In genomic region chr1:244662604-244663003, GRCh38 we compare ENCODE assay signal across 1 cellular context.
TF ChIP-seq lines count a peak whose summit lies in the region.

No MANE protein-coding gene starts in this region.

TF ChIP-seq in HEK293, 187 proteins besides CTCF, POLR2A, EP300 and RAD21 (continued from another document):
- TF ChIP-seq, protein P1, sequence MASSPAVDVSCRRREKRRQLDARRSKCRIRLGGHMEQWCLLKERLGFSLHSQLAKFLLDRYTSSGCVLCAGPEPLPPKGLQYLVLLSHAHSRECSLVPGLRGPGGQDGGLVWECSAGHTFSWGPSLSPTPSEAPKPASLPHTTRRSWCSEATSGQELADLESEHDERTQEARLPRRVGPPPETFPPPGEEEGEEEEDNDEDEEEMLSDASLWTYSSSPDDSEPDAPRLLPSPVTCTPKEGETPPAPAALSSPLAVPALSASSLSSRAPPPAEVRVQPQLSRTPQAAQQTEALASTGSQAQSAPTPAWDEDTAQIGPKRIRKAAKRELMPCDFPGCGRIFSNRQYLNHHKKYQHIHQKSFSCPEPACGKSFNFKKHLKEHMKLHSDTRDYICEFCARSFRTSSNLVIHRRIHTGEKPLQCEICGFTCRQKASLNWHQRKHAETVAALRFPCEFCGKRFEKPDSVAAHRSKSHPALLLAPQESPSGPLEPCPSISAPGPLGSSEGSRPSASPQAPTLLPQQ (tag by site-specific recombination; IDR thresholded peaks at IDR 0.05) = no peak
TF ChIP-seq in HEK293: peak in this region for 4.
